Comparison of ENCODE assay signal across 9 cellular contexts in genomic region chr16:66948822-66949195, GRCh38. TPM values are rescaled to one million over a fixed set of nuclear protein-coding genes. Genes with fewer than 3 reads are reported as not detected.
A peak's percentile ranks its signal among the peaks of the same experiment; 100 is the strongest.
DNase-seq lines count a peak whose midpoint lies in the region; ATAC-seq, FAIRE-seq and TF ChIP-seq lines count a peak whose summit lies in the region.
"Not testable (repeated sequence)": the region's sequence is repeated elsewhere in the genome, so short reads cannot be mapped to it uniquely, and the experiment has no call there.
"Had no signal": no experiment of that assay in that cellular context is flagged by ENCODE, and none has a peak within 500 bp of the region (broad histone marks: within the 10 kb centered on the region; RNA-seq: fewer than 3 reads in every experiment).

No MANE protein-coding gene starts in this region.

- H4K8ac ChIP-seq in IMR-90 (ENCODE audit: low read depth in 2 of 2, low read length in 2 of 2) = not testable (repeated sequence)

- H2AK5ac ChIP-seq in IMR-90 (ENCODE audit: low read depth, low read length) = not testable (repeated sequence)

- H3K79me2 ChIP-seq in keratinocyte (ENCODE audit: control insufficient read depth, insufficient read depth, low read length); parathyroid adenoma: not testable (repeated sequence)

- H3K4me1 ChIP-seq in IMR-90 (ENCODE audit: control insufficient read depth, insufficient read depth, low read length) = not testable (repeated sequence)
- peaks cover 14 to 64% (median 20%) of the 10 kb centered on the region in 3 donors for H3K4me1 ChIP-seq in esophagus squamous epithelium
- H3K4me1 ChIP-seq in keratinocyte (ENCODE audit: control insufficient read depth, extremely low read depth, insufficient read depth, low read length) = peaks cover 20% of the 10 kb centered on the region
- peaks cover 17% of the 10 kb centered on the region for H3K4me1 ChIP-seq in parathyroid adenoma
- H3K4me1 ChIP-seq in stomach = peaks cover 8 to 22% (median 18%) of the 10 kb centered on the region in 4 donors

- ATAC-seq in IMR-90 (ENCODE audit: low read depth); activated CD8-positive, alpha-beta T cell treated with anti-CD3 and anti-CD28 coated beads, Interleukin-2, amount 10 ng/mL, durations not matched to agents 7 days and 5 days: not testable (repeated sequence)

- H3K36me3 Mint-ChIP-seq in activated CD8-positive, alpha-beta T cell treated with anti-CD3 and anti-CD28 coated beads, Interleukin-2, amount 10 ng/mL, durations not matched to agents 7 days and 5 days (ENCODE audit: low read depth) = not testable (repeated sequence)

- TF ChIP-seq RAD21 in IMR-90 (IDR thresholded peaks at IDR 0.05; ENCODE audit: low read length) = not testable (repeated sequence)

- BruUV-seq in IMR-90 (replicated peaks; lab: Mats Ljungman, UMichigan) = not testable (repeated sequence)

- not testable (repeated sequence) for H4K20me1 ChIP-seq in IMR-90 (ENCODE audit: insufficient read depth, low read length); keratinocyte (ENCODE audit: control insufficient read depth, extremely low read depth, insufficient read depth, low read length)

- POLR2A ChIA-PET in IMR-90 (lab: Charles Lee; ENCODE audit: unreplicated experiment); activated CD8-positive, alpha-beta T cell treated with anti-CD3 and anti-CD28 coated beads, Interleukin-2, amount 10 ng/mL, durations not matched to agents 7 days and 5 days (lab: Charles Lee): not testable (repeated sequence)

- CTCF ChIA-PET in IMR-90 (lab: Yijun Ruan, JAX) = interaction anchor here (1.5 kb wide), 1 partner anchor 12 kb away, joined by 4 read pairs; the partner anchor contains the start of gene CES3
- CTCF ChIA-PET in activated CD8-positive, alpha-beta T cell treated with anti-CD3 and anti-CD28 coated beads, Interleukin-2, amount 10 ng/mL, durations not matched to agents 7 days and 5 days (lab: Charles Lee) = not testable (repeated sequence)

- H3K9me3 ChIP-seq in IMR-90 (ENCODE audit: control insufficient read depth, insufficient read depth, low read length); esophagus squamous epithelium; keratinocyte (ENCODE audit: control insufficient read depth, low read depth, low read length); parathyroid adenoma (ENCODE audit: control insufficient read depth, low read length); stomach: not testable (repeated sequence)

- not testable (repeated sequence) for TF ChIP-seq CTCF in AG09309 (IDR thresholded peaks at IDR 0.05; ENCODE audit: control insufficient read depth, insufficient read depth, low read depth, low read length, missing control alignments); IMR-90 (conservative IDR thresholded peaks at IDR 0.05; ENCODE audit: low read depth, low read length); brain microvascular endothelial cell (IDR thresholded peaks at IDR 0.05; ENCODE audit: low read depth, low read length, missing control alignments); esophagus squamous epithelium (IDR thresholded peaks at IDR 0.05); keratinocyte (optimal IDR thresholded peaks at IDR 0.05 in 1 of 3, IDR thresholded peaks at IDR 0.05 in 1 of 3, conservative IDR thresholded peaks at IDR 0.05 in 1 of 3; ENCODE audit: extremely low read depth in 1 of 3, insufficient read depth in 2 of 3, low read length in 3 of 3); parathyroid adenoma (IDR thresholded peaks at IDR 0.05); stomach (IDR thresholded peaks at IDR 0.05)

- H3K4me1 Mint-ChIP-seq in activated CD8-positive, alpha-beta T cell treated with anti-CD3 and anti-CD28 coated beads, Interleukin-2, amount 10 ng/mL, durations not matched to agents 7 days and 5 days (ENCODE audit: low read depth) = peaks cover 24% of the 10 kb centered on the region

- H3K18ac ChIP-seq in IMR-90 (ENCODE audit: low read depth, low read length) = not testable (repeated sequence)

- not testable (repeated sequence) for H3K79me1 ChIP-seq in IMR-90 (ENCODE audit: low read depth in 1 of 2, low read length in 2 of 2)

- H3K9me3 Mint-ChIP-seq in activated CD8-positive, alpha-beta T cell treated with anti-CD3 and anti-CD28 coated beads, Interleukin-2, amount 10 ng/mL, durations not matched to agents 7 days and 5 days (ENCODE audit: insufficient read depth) = not testable (repeated sequence)

- not testable (repeated sequence) for H3K27ac ChIP-seq in IMR-90 (ENCODE audit: insufficient read depth, low read length); brain microvascular endothelial cell; keratinocyte (ENCODE audit: control insufficient read depth, insufficient read depth, low read length); stomach
- peak overlapping the region in 3 of 4 donors; percentile 29 to 61 (median 41) for H3K27ac ChIP-seq in esophagus squamous epithelium
- peak overlapping the region; percentile 53 for H3K27ac ChIP-seq in parathyroid adenoma

- H3K56ac ChIP-seq in IMR-90 (ENCODE audit: extremely low read depth, insufficient read depth, low read length) = not testable (repeated sequence)

- not testable (repeated sequence) for H3K23ac ChIP-seq in IMR-90 (ENCODE audit: low read depth, low read length)

- not testable (repeated sequence) for H2BK120ac ChIP-seq in IMR-90 (ENCODE audit: low read depth, low read length)

- TF ChIP-seq EP300 in stomach (IDR thresholded peaks at IDR 0.05) = not testable (repeated sequence)

- not testable (repeated sequence) for H3K9me1 ChIP-seq in IMR-90 (ENCODE audit: insufficient read depth, low read length); keratinocyte (ENCODE audit: control insufficient read depth, extremely low read depth, insufficient read depth, low read length)

- H3K4me3 ChIP-seq in AG09309 (ENCODE audit: control insufficient read depth, low read depth, low read length) (peak overlapping the region; percentile 50), brain microvascular endothelial cell (ENCODE audit: low read depth, low read length) (peak overlapping the region; percentile 51), esophagus squamous epithelium (peak overlapping the region; percentile 34 to 62 (median 50)), keratinocyte (ENCODE audit: control insufficient read depth in 2 of 3, extremely low read depth in 1 of 3, insufficient read depth in 2 of 3, low read depth in 1 of 3, low read length in 3 of 3) (peak overlapping the region; percentile 43 to 76 (median 69)), stomach (peak overlapping the region; percentile 49 to 68 (median 62))
- not testable (repeated sequence) for H3K4me3 ChIP-seq in IMR-90 (ENCODE audit: insufficient read depth, low read depth, low read length); parathyroid adenoma (ENCODE audit: low read depth, low read length)

- not testable (repeated sequence) for H4K5ac ChIP-seq in IMR-90 (ENCODE audit: low read depth, low read length)

- H3K27ac Mint-ChIP-seq in activated CD8-positive, alpha-beta T cell treated with anti-CD3 and anti-CD28 coated beads, Interleukin-2, amount 10 ng/mL, durations not matched to agents 7 days and 5 days = not testable (repeated sequence)

- peak overlapping the region; percentile 90 for H2AFZ ChIP-seq in IMR-90 (replicated peaks; ENCODE audit: low read length, poor library complexity)
- H2AFZ ChIP-seq in keratinocyte (ENCODE audit: control insufficient read depth, low read length) = peak overlapping the region; percentile 84
- peak overlapping the region; percentile 96 for H2AFZ ChIP-seq in parathyroid adenoma

- DNase-seq in AG09309 (ENCODE audit: low read depth); IMR-90; activated CD8-positive, alpha-beta T cell treated with anti-CD3 and anti-CD28 coated beads, Interleukin-2, amount 10 ng/mL, durations not matched to agents 7 days and 5 days; brain microvascular endothelial cell; esophagus squamous epithelium (lab: John Stamatoyannopoulos, UW); keratinocyte (ENCODE audit: low read depth, low spot score); stomach: not testable (repeated sequence)

- H4K91ac ChIP-seq in IMR-90 (ENCODE audit: insufficient read depth, low read depth, low read length) = not testable (repeated sequence)

- H3K4me2 ChIP-seq in IMR-90 (ENCODE audit: low read depth, low read length) (peak overlapping the region; percentile 98; the same call in 1 of the 2 replicates), keratinocyte (ENCODE audit: control insufficient read depth, extremely low read depth, insufficient read depth, low read depth, low read length) (peak overlapping the region; percentile 95), parathyroid adenoma (ENCODE audit: low read length) (peak overlapping the region; percentile 71)

- dilution Hi-C loops in IMR-90 (cut with HindIII; ENCODE audit: low sequenced_read_pairs, unreplicated experiment); keratinocyte (cut with MboI; ENCODE audit: extremely low pct_ligation_motif_present, low sequenced_read_pairs): not testable (repeated sequence)

- TF ChIP-seq POLR2A in IMR-90 (IDR thresholded peaks at IDR 0.05; ENCODE audit: low read depth, low read length); esophagus squamous epithelium (IDR thresholded peaks at IDR 0.05); stomach (IDR thresholded peaks at IDR 0.05): not testable (repeated sequence)

- not testable (repeated sequence) for H3K36me3 ChIP-seq in IMR-90 (ENCODE audit: control insufficient read depth, insufficient read depth, low read length); brain microvascular endothelial cell (replicated peaks); esophagus squamous epithelium; keratinocyte (ENCODE audit: control insufficient read depth in 2 of 2, extremely low read depth in 1 of 2, insufficient read depth in 2 of 2, low read length in 2 of 2); parathyroid adenoma (ENCODE audit: control insufficient read depth, insufficient read depth, low read length); stomach

- not testable (repeated sequence) for FAIRE-seq in keratinocyte (lab: Jason Lieb, UNC)

- not testable (repeated sequence) for H2AK9ac ChIP-seq in IMR-90 (replicated peaks; ENCODE audit: low read depth, low read length, poor library complexity)

- H3K27me3 ChIP-seq in IMR-90 (ENCODE audit: control insufficient read depth, insufficient read depth, low read length) (peaks cover 16% of the 10 kb centered on the region; the same call in 1 of the 2 replicates), esophagus squamous epithelium (peaks cover 0 to 18% (median 0%) of the 10 kb centered on the region in 4 donors), stomach (peaks cover 0 to 33% (median 12%) of the 10 kb centered on the region in 3 donors)
- not testable (repeated sequence) for H3K27me3 ChIP-seq in brain microvascular endothelial cell (replicated peaks); keratinocyte (ENCODE audit: control insufficient read depth, extremely low read depth, insufficient read depth, low read length); parathyroid adenoma (ENCODE audit: control insufficient read depth, insufficient read depth, low read length)

- in situ Hi-C loops in IMR-90 (cut with MboI; ENCODE audit: low sequenced_read_pairs); brain microvascular endothelial cell (cut with HindIII; ENCODE audit: low pct_ligation_motif_present, low sequenced_read_pairs): not testable (repeated sequence)

- H2BK20ac ChIP-seq in IMR-90 (ENCODE audit: low read depth, low read length) = not testable (repeated sequence)

- intact Hi-C loops in IMR-90 (cut with micrococcal nuclease); esophagus squamous epithelium (cut with DNase I); stomach (cut with DNase I; ENCODE audit: low total_unique reads): not testable (repeated sequence)

- not testable (repeated sequence) for H2BK15ac ChIP-seq in IMR-90 (ENCODE audit: low read depth, low read length)

- H3K9ac ChIP-seq in IMR-90 (ENCODE audit: low read depth, low read length); parathyroid adenoma: not testable (repeated sequence)
- peak overlapping the region; percentile 68 for H3K9ac ChIP-seq in keratinocyte (ENCODE audit: control insufficient read depth, extremely low read depth, insufficient read depth, low read length)

- H3K14ac ChIP-seq in IMR-90 (replicated peaks; ENCODE audit: low read depth, low read length) = not testable (repeated sequence)

- H2BK5ac ChIP-seq in IMR-90 (ENCODE audit: low read depth, low read length, poor library complexity, severe bottlenecking) = not testable (repeated sequence)

- WGBS in IMR-90 (ENCODE audit: extremely low coverage in 2 of 2, insufficient read length in 1 of 2), 2 experiments = 14% methylated on average over 13 of the region's 22 CpGs; no CpG with 5 or more reads in 1 of the 2 experiments
- 9 to 18% methylated on average over 7 to 12 of the region's 22 CpGs for WGBS in esophagus squamous epithelium, 2 donors
- WGBS in stomach, 5 donors = 14 to 46% (median 22%) methylated on average over 8 to 22 of the region's 22 CpGs

- peak overlapping the region; percentile 81 for H3K4me3 Mint-ChIP-seq in activated CD8-positive, alpha-beta T cell treated with anti-CD3 and anti-CD28 coated beads, Interleukin-2, amount 10 ng/mL, durations not matched to agents 7 days and 5 days

- peaks cover 42% of the 10 kb centered on the region for H3K27me3 Mint-ChIP-seq in activated CD8-positive, alpha-beta T cell treated with anti-CD3 and anti-CD28 coated beads, Interleukin-2, amount 10 ng/mL, durations not matched to agents 7 days and 5 days (ENCODE audit: low read depth)

- H3K4ac ChIP-seq in IMR-90 (ENCODE audit: low read depth, low read length) = not testable (repeated sequence)

RNA-seq across cellular contexts. Expression of gene CES3, which starts 12.3 kb away (rescaled TPM):
- total RNA-seq in IMR-90 (2012; rRNA removed) (under 0.01 TPM in 1 of 2 replicates, not detected in the other), esophagus squamous epithelium (1 to 10 TPM; 1.5 to 7.1 (median 3.6) TPM), stomach (100 to 1,000 TPM in 1 of 5 donors, 10 to 100 TPM in 1, 1 to 10 TPM in 1, under 1 TPM in 1, not detected in 1; 0.37 to 145 (median 8.3) TPM)
- polyA plus RNA-seq in IMR-90 (2012; rRNA removed) (0.03 and 0.06 TPM in 2 replicates), keratinocyte (0.63 to 2.7 TPM (median 1.5 TPM) in 3 replicates), stomach (1 to 10 TPM in 1 of 3 donors, under 1 TPM in 1, not detected in 1; 0.56 to 2.8 TPM)
- polyA plus RNA-seq in IMR-90 (2012; cell fraction: cytosol; rRNA removed) = 0.03 TPM in 1 of 2 replicates, not detected in the other
- 1.8 and 1.9 TPM in 2 replicates for polyA plus RNA-seq in IMR-90 (2012; cell fraction: nucleus; rRNA removed; ENCODE audit: low replicate concordance)
- 1 to 10 TPM; 2.4 to 4.3 TPM for total RNA-seq in activated CD8-positive, alpha-beta T cell treated with anti-CD3 and anti-CD28 coated beads, Interleukin-2, amount 10 ng/mL, durations not matched to agents 7 days and 5 days
- 1.8 TPM for polyA plus RNA-seq in keratinocyte (2011; ENCODE audit: low read depth)
- 0.28 and 0.45 TPM in 2 replicates for polyA plus RNA-seq in keratinocyte (2011; cell fraction: cytosol; rRNA removed)
- polyA plus RNA-seq in keratinocyte (2011; cell fraction: nucleus; rRNA removed) = 7.4 and 8.5 TPM in 2 replicates
- 0.57 and 2.9 TPM in 2 replicates for polyA plus RNA-seq in keratinocyte (2012; ENCODE audit: low replicate concordance)
- polyA minus RNA-seq in keratinocyte = 0.32 to 2.0 TPM (median 1.6 TPM) in 3 replicates
- not detected for polyA minus RNA-seq in keratinocyte (2011; cell fraction: cytosol; rRNA and poly(A)+ RNA removed)
- polyA minus RNA-seq in keratinocyte (2011; cell fraction: nucleus; rRNA and poly(A)+ RNA removed) = 2.8 and 3.7 TPM in 2 replicates

RNA-seq across cellular contexts. Expression of gene CES2, which starts 13.5 kb away (rescaled TPM):
- total RNA-seq in IMR-90 (2012; rRNA removed) (11.9 and 15.1 TPM in 2 replicates), esophagus squamous epithelium (100 to 1,000 TPM; 120 to 250 (median 170) TPM), stomach (100 to 1,000 TPM in 1 of 5 donors, 10 to 100 TPM in 4; 16.9 to 893 (median 47.4) TPM)
- polyA plus RNA-seq in IMR-90 (2012; rRNA removed) (23.2 and 24.2 TPM in 2 replicates), keratinocyte (37.5 to 93.4 TPM (median 41.6 TPM) in 3 replicates), stomach (10 to 100 TPM; 24.9 to 32.7 (median 26.1) TPM)
- polyA plus RNA-seq in IMR-90 (2012; cell fraction: cytosol; rRNA removed) = 15.5 and 21.1 TPM in 2 replicates
- 45.3 and 69.6 TPM in 2 replicates for polyA plus RNA-seq in IMR-90 (2012; cell fraction: nucleus; rRNA removed; ENCODE audit: low replicate concordance)
- total RNA-seq in activated CD8-positive, alpha-beta T cell treated with anti-CD3 and anti-CD28 coated beads, Interleukin-2, amount 10 ng/mL, durations not matched to agents 7 days and 5 days = 10 to 100 TPM; 29.7 to 34.0 TPM
- polyA plus RNA-seq in keratinocyte (2011; ENCODE audit: low read depth) = 52.3 TPM
- 25.3 and 38.7 TPM in 2 replicates for polyA plus RNA-seq in keratinocyte (2011; cell fraction: cytosol; rRNA removed)
- polyA plus RNA-seq in keratinocyte (2011; cell fraction: nucleus; rRNA removed) = 87.7 and 87.8 TPM in 2 replicates
- 35.9 and 108 TPM in 2 replicates for polyA plus RNA-seq in keratinocyte (2012; ENCODE audit: low replicate concordance)
- 40.6 to 65.9 TPM (median 45.8 TPM) in 3 replicates for polyA minus RNA-seq in keratinocyte
- 83.6 TPM for polyA minus RNA-seq in keratinocyte (2011; cell fraction: cytosol; rRNA and poly(A)+ RNA removed)
- 65.7 and 100 TPM in 2 replicates for polyA minus RNA-seq in keratinocyte (2011; cell fraction: nucleus; rRNA and poly(A)+ RNA removed)

RNA-seq across cellular contexts. Expression of gene CIAO2B, which starts 14.6 kb away (rescaled TPM):
- total RNA-seq in IMR-90 (2012; rRNA removed) (148 and 168 TPM in 2 replicates), esophagus squamous epithelium (100 to 1,000 TPM; 112 to 153 (median 126) TPM), stomach (10 to 100 TPM in 4 of 5 donors, 1 to 10 TPM in 1; 4.3 to 95.1 (median 43.2) TPM)
- polyA plus RNA-seq in IMR-90 (2012; rRNA removed) (234 and 283 TPM in 2 replicates), keratinocyte (99.6 to 149 TPM (median 105 TPM) in 3 replicates), stomach (100 to 1,000 TPM; 166 to 176 (median 171) TPM)
- polyA plus RNA-seq in IMR-90 (2012; cell fraction: cytosol; rRNA removed) = 232 and 454 TPM in 2 replicates
- 113 and 168 TPM in 2 replicates for polyA plus RNA-seq in IMR-90 (2012; cell fraction: nucleus; rRNA removed; ENCODE audit: low replicate concordance)
- total RNA-seq in activated CD8-positive, alpha-beta T cell treated with anti-CD3 and anti-CD28 coated beads, Interleukin-2, amount 10 ng/mL, durations not matched to agents 7 days and 5 days = 100 to 1,000 TPM; 115 to 126 TPM
- 42.6 TPM for polyA plus RNA-seq in keratinocyte (2011; ENCODE audit: low read depth)
- polyA plus RNA-seq in keratinocyte (2011; cell fraction: cytosol; rRNA removed) = 79.5 and 85.2 TPM in 2 replicates
- 47.0 and 59.8 TPM in 2 replicates for polyA plus RNA-seq in keratinocyte (2011; cell fraction: nucleus; rRNA removed)
- 126 and 200 TPM in 2 replicates for polyA plus RNA-seq in keratinocyte (2012; ENCODE audit: low replicate concordance)
- polyA minus RNA-seq in keratinocyte = 117 to 140 TPM (median 117 TPM) in 3 replicates
- 115 TPM for polyA minus RNA-seq in keratinocyte (2011; cell fraction: cytosol; rRNA and poly(A)+ RNA removed)
- polyA minus RNA-seq in keratinocyte (2011; cell fraction: nucleus; rRNA and poly(A)+ RNA removed) = 10.9 and 17.1 TPM in 2 replicates

RNA-seq across cellular contexts. Expression of gene RRAD, which starts 23.5 kb away (rescaled TPM):
- 1.3 and 1.4 TPM in 2 replicates for total RNA-seq in IMR-90 (2012; rRNA removed)
- 2.1 and 2.9 TPM in 2 replicates for polyA plus RNA-seq in IMR-90 (2012; rRNA removed)
- 1.3 and 11.2 TPM in 2 replicates for polyA plus RNA-seq in IMR-90 (2012; cell fraction: cytosol; rRNA removed)
- 25.0 and 37.4 TPM in 2 replicates for polyA plus RNA-seq in IMR-90 (2012; cell fraction: nucleus; rRNA removed; ENCODE audit: low replicate concordance)
- total RNA-seq in activated CD8-positive, alpha-beta T cell treated with anti-CD3 and anti-CD28 coated beads, Interleukin-2, amount 10 ng/mL, durations not matched to agents 7 days and 5 days = under 1 TPM in 1 of 2 experiments, not detected in 1; 0.34 TPM
- total RNA-seq in esophagus squamous epithelium = 100 to 1,000 TPM in 2 of 4 donors, 10 to 100 TPM in 2; 68.7 to 208 (median 129) TPM
- polyA plus RNA-seq in keratinocyte = 0.67 to 12.8 TPM (median 2.7 TPM) in 3 replicates
- 68.6 TPM for polyA plus RNA-seq in keratinocyte (2011; ENCODE audit: low read depth)
- polyA plus RNA-seq in keratinocyte (2011; cell fraction: cytosol; rRNA removed) = 1.8 and 2.3 TPM in 2 replicates
- 3.3 and 5.0 TPM in 2 replicates for polyA plus RNA-seq in keratinocyte (2011; cell fraction: nucleus; rRNA removed)
- 1.3 and 29.5 TPM in 2 replicates for polyA plus RNA-seq in keratinocyte (2012; ENCODE audit: low replicate concordance)
- 0.33 to 4.6 TPM (median 1.2 TPM) in 3 replicates for polyA minus RNA-seq in keratinocyte
- 3.8 TPM for polyA minus RNA-seq in keratinocyte (2011; cell fraction: cytosol; rRNA and poly(A)+ RNA removed)
- 3.2 and 5.4 TPM in 2 replicates for polyA minus RNA-seq in keratinocyte (2011; cell fraction: nucleus; rRNA and poly(A)+ RNA removed)
- 10 to 100 TPM in 2 of 5 donors, 1 to 10 TPM in 3; 1.0 to 39.7 (median 3.6) TPM for total RNA-seq in stomach
- polyA plus RNA-seq in stomach = 10 to 100 TPM in 1 of 3 donors, 1 to 10 TPM in 2; 2.9 to 37.8 (median 3.4) TPM

RNA-seq across cellular contexts. Expression of gene CDH16, which starts 30.1 kb away (rescaled TPM):
- total RNA-seq in IMR-90 (2012; rRNA removed) (not detected in 2 replicates), esophagus squamous epithelium (1 to 10 TPM; 1.9 to 6.3 (median 4.1) TPM), stomach (1 to 10 TPM in 1 of 5 donors, under 1 TPM in 1, not detected in 3; 0.14 to 1.1 TPM)
- polyA plus RNA-seq in IMR-90 (2012; rRNA removed) (not detected in 2 replicates), keratinocyte (0.16 to 2.1 TPM (median 0.45 TPM) in 3 replicates), stomach (1 to 10 TPM in 1 of 3 donors, not detected in 2; 2.3 TPM)
- polyA plus RNA-seq in IMR-90 (2012; cell fraction: cytosol; rRNA removed) = not detected in 2 replicates
- not detected in 2 replicates for polyA plus RNA-seq in IMR-90 (2012; cell fraction: nucleus; rRNA removed; ENCODE audit: low replicate concordance)
- not detected for total RNA-seq in activated CD8-positive, alpha-beta T cell treated with anti-CD3 and anti-CD28 coated beads, Interleukin-2, amount 10 ng/mL, durations not matched to agents 7 days and 5 days
- polyA plus RNA-seq in keratinocyte (2011; ENCODE audit: low read depth) = 0.44 TPM
- 0.50 and 0.60 TPM in 2 replicates for polyA plus RNA-seq in keratinocyte (2011; cell fraction: cytosol; rRNA removed)
- 0.33 and 0.49 TPM in 2 replicates for polyA plus RNA-seq in keratinocyte (2011; cell fraction: nucleus; rRNA removed)
- 0.39 and 3.9 TPM in 2 replicates for polyA plus RNA-seq in keratinocyte (2012; ENCODE audit: low replicate concordance)
- polyA minus RNA-seq in keratinocyte = 0.33 to 1.6 TPM (median 0.35 TPM) in 3 replicates
- polyA minus RNA-seq in keratinocyte (2011; cell fraction: cytosol; rRNA and poly(A)+ RNA removed) = 1.2 TPM
- polyA minus RNA-seq in keratinocyte (2011; cell fraction: nucleus; rRNA and poly(A)+ RNA removed) = 0.32 TPM in 1 of 2 replicates, not detected in the other
- total RNA-seq: glomerular endothelial cell had no signal
